In genomic region chr5:124747770-124748686, GRCh38 we compare ENCODE assay signal across 8 cellular contexts.
DNase-seq lines count a peak whose midpoint lies in the region; ATAC-seq lines count a peak whose summit lies in the region.

No MANE protein-coding gene starts in this region.

- H3K36me3 Mint-ChIP-seq in dendritic cell treated with granulocyte-macrophage colony-stimulating factor and Interleukin-4, amounts not matched to agents 40 ng/mL and 50 ng/mL, for 4 days (ENCODE audit: low read depth): no peaks in the 10 kb centered on the region

- ATAC-seq in HG02884 (IDR thresholded peaks at IDR 0.05; ENCODE audit: unreplicated experiment): peak; percentile 44

- H3K4me1 Mint-ChIP-seq in dendritic cell treated with granulocyte-macrophage colony-stimulating factor and Interleukin-4, amounts not matched to agents 40 ng/mL and 50 ng/mL, for 4 days (ENCODE audit: low read depth): peaks cover 40% of the 10 kb centered on the region

- H3K9me3 Mint-ChIP-seq in dendritic cell treated with granulocyte-macrophage colony-stimulating factor and Interleukin-4, amounts not matched to agents 40 ng/mL and 50 ng/mL, for 4 days: no peaks in the 10 kb centered on the region

- H3K27ac Mint-ChIP-seq in dendritic cell treated with granulocyte-macrophage colony-stimulating factor and Interleukin-4, amounts not matched to agents 40 ng/mL and 50 ng/mL, for 4 days: peak overlapping the region; percentile 63

- peak overlapping the region; percentile 71 for H3K4me3 Mint-ChIP-seq in dendritic cell treated with granulocyte-macrophage colony-stimulating factor and Interleukin-4, amounts not matched to agents 40 ng/mL and 50 ng/mL, for 4 days

- H3K27me3 Mint-ChIP-seq in dendritic cell treated with granulocyte-macrophage colony-stimulating factor and Interleukin-4, amounts not matched to agents 40 ng/mL and 50 ng/mL, for 4 days: peaks cover 36% of the 10 kb centered on the region

- intact Hi-C loops in dendritic cell treated with granulocyte-macrophage colony-stimulating factor and Interleukin-4, amounts not matched to agents 40 ng/mL and 50 ng/mL, for 4 days (cut with micrococcal nuclease): loop anchor here (2.0 kb wide), 1 partner anchor 99 kb away; no protein-coding TSS in a partner anchor

- peak; percentile 33 for DNase-seq in NCI-H2107 treated with DMSO at 0.1 percent for 48 hours (lab: John Stamatoyannopoulos, UW; ENCODE audit: unreplicated experiment)
- DNase-seq in NCI-H2107 (lab: John Stamatoyannopoulos, UW): no peak
- peak; percentile 64 for DNase-seq in NCI-H82 (lab: John Stamatoyannopoulos, UW)
- peak; percentile 82 for DNase-seq in medulla oblongata (ENCODE audit: extremely low spot score)
- no peak for DNase-seq in activated gamma-delta T cell (lab: John Stamatoyannopoulos, UW)
- DNase-seq in stimulated activated CD4-positive, alpha-beta T cell treated with anti-CD3 and anti-CD28 coated beads, Interleukin-4, amount 100 ng/mL, for 4 hours: no peak

Comparison
In these comparisons a context has a peak if more than half of its experiments do, and no peak if none do; other contexts are left out.
1. DNase-seq: peak in NCI-H2107 treated with DMSO at 0.1 percent for 48 hours (single experiment), NCI-H82 (single experiment) and medulla oblongata (single experiment); none in NCI-H2107 (single experiment), activated gamma-delta T cell (single experiment) and stimulated activated CD4-positive, alpha-beta T cell treated with anti-CD3 and anti-CD28 coated beads, Interleukin-4, amount 100 ng/mL, for 4 hours (0 of 2).